In genomic region chr12:51905507-51906438, GRCh38 we compare ENCODE assay signal across 1 cellular context.
A peak's percentile ranks its signal among the peaks of the same experiment; 100 is the strongest.
TF ChIP-seq lines count a peak whose summit lies in the region.

No MANE protein-coding gene starts in this region.

TF ChIP-seq in K562, 482 proteins besides CTCF, POLR2A, EP300 and RAD21 (continued from another document and continues in another):
- TF ChIP-seq SIN3B (IDR thresholded peaks at IDR 0.05; ENCODE audit: low read depth) = no peak
- no peak for TF ChIP-seq KLF13 (tag; IDR thresholded peaks at IDR 0.05; ENCODE audit: borderline replicate concordance, low read depth)
- TF ChIP-seq ZFP30 (CRISPR knock-in tag; IDR thresholded peaks at IDR 0.05; ENCODE audit: borderline replicate concordance) = no peak
- TF ChIP-seq EZH2 (IDR thresholded peaks at IDR 0.05; ENCODE audit: borderline replicate concordance, low read depth, low read length) = no peak
- no peak for TF ChIP-seq STAT6 (CRISPR knock-in tag; IDR thresholded peaks at IDR 0.05)
- no peak; the same call in 1 of the 2 replicates for TF ChIP-seq ZEB2 (IDR thresholded peaks at IDR 0.05)
- no peak for TF ChIP-seq BRD9 (IDR thresholded peaks at IDR 0.05; ENCODE audit: low read depth, partially characterized antibody)
- TF ChIP-seq PCBP1 (IDR thresholded peaks at IDR 0.05; ENCODE audit: low read depth, low read length, poor library complexity, severe bottlenecking) = no peak
- TF ChIP-seq BRF1 (IDR thresholded peaks at IDR 0.05; ENCODE audit: borderline replicate concordance, extremely low read depth, insufficient read length) = no peak
- TF ChIP-seq FOXJ3 (CRISPR knock-in tag; IDR thresholded peaks at IDR 0.05) = no peak
- TF ChIP-seq EHMT2 (IDR thresholded peaks at IDR 0.05) = no peak
- TF ChIP-seq BHLHE40 (IDR thresholded peaks at IDR 0.05; ENCODE audit: low read length) = no peak
- TF ChIP-seq TSC22D4 (tag; IDR thresholded peaks at IDR 0.05) = no peak
- peak; percentile 63; the same call in 1 of the 2 replicates for TF ChIP-seq GABPB1 (CRISPR knock-in tag; IDR thresholded peaks at IDR 0.05)
- no peak; the same call in 1 of the 2 replicates for TF ChIP-seq MYBL2 (IDR thresholded peaks at IDR 0.05; ENCODE audit: low read depth)
- TF ChIP-seq MYBL2 (CRISPR knock-in tag; IDR thresholded peaks at IDR 0.05; ENCODE audit: borderline replicate concordance) = no peak
- TF ChIP-seq FOXP1 (CRISPR knock-in tag; IDR thresholded peaks at IDR 0.05) = no peak
- TF ChIP-seq CHD7 (IDR thresholded peaks at IDR 0.05; ENCODE audit: low read depth, low read length) = no peak
- TF ChIP-seq ARID1B (IDR thresholded peaks at IDR 0.05) = peak; percentile 84
- TF ChIP-seq CEBPB (tag; IDR thresholded peaks at IDR 0.05) = peak; percentile 13; the same call in 1 of the 2 replicates
- TF ChIP-seq ZC3H8 (IDR thresholded peaks at IDR 0.05) = no peak
- no peak for TF ChIP-seq GTF3C2 (IDR thresholded peaks at IDR 0.05; ENCODE audit: borderline replicate concordance, extremely low read depth, insufficient read length)
- TF ChIP-seq ZC3H4 (CRISPR knock-in tag; IDR thresholded peaks at IDR 0.05; ENCODE audit: borderline replicate concordance) = no peak
- TF ChIP-seq TFAP4 (CRISPR knock-in tag; IDR thresholded peaks at IDR 0.05; ENCODE audit: borderline replicate concordance) = peak; percentile 97
- TF ChIP-seq PREB (CRISPR knock-in tag; IDR thresholded peaks at IDR 0.05) = no peak
- peak; percentile 94 for TF ChIP-seq TAF9B (IDR thresholded peaks at IDR 0.05; ENCODE audit: partially characterized antibody)
- no peak for TF ChIP-seq ZNF3 (CRISPR knock-in tag; IDR thresholded peaks at IDR 0.05)
- TF ChIP-seq ZNF740 (CRISPR knock-in tag; IDR thresholded peaks at IDR 0.05) = no peak
- TF ChIP-seq ZNF740 (tag; IDR thresholded peaks at IDR 0.05) = no peak
- TF ChIP-seq ZNF140 (CRISPR knock-in tag; IDR thresholded peaks at IDR 0.05) = no peak
- no peak for TF ChIP-seq THAP12 (CRISPR knock-in tag; IDR thresholded peaks at IDR 0.05)
- TF ChIP-seq ELF4 (CRISPR knock-in tag; IDR thresholded peaks at IDR 0.05) = no peak
- peak; percentile 90 for TF ChIP-seq CXXC5 (CRISPR knock-in tag; IDR thresholded peaks at IDR 0.05)
- TF ChIP-seq ZNF512 (tag; IDR thresholded peaks at IDR 0.05) = no peak
- no peak for TF ChIP-seq ZNF668 (CRISPR knock-in tag; IDR thresholded peaks at IDR 0.05)
- peak; percentile 64 for TF ChIP-seq ETV1 (tag; conservative IDR thresholded peaks at IDR 0.05; ENCODE audit: low read depth)
- no peak for TF ChIP-seq SP2 (IDR thresholded peaks at IDR 0.05; ENCODE audit: extremely low read depth, low read depth, low read length, poor library complexity, severe bottlenecking)
- no peak for TF ChIP-seq MCM5 (IDR thresholded peaks at IDR 0.05; ENCODE audit: low read depth)
